Comparison of ENCODE assay signal across 8 cellular contexts in genomic region chr7:13990984-13991790, GRCh38. TPM values are rescaled to one million over a fixed set of nuclear protein-coding genes. Genes with fewer than 3 reads are reported as not detected.
DNase-seq lines count a peak whose midpoint lies in the region; ATAC-seq, FAIRE-seq and TF ChIP-seq lines count a peak whose summit lies in the region.

No MANE protein-coding gene starts in this region.

- no peak for TF ChIP-seq POLR2A in HepG2 (IDR thresholded peaks at IDR 0.05; ENCODE audit: insufficient read depth in 1 of 2, low read depth in 2 of 2, low read length in 2 of 2)

- no peak overlapping the region for H3K9ac ChIP-seq in HepG2 (ENCODE audit: insufficient read depth, low read depth, low read length)

- no TSS peak for BruUV-seq in A673 (replicated peaks; lab: Mats Ljungman, UMichigan)
- no TSS peak for BruUV-seq in HepG2 (replicated peaks; lab: Mats Ljungman, UMichigan)

- H3K4me1 ChIP-seq in A673 (ENCODE audit: insufficient read depth, low read length, poor library complexity, severe bottlenecking) (peaks cover 18% of the 10 kb centered on the region), HepG2 (ENCODE audit: insufficient read depth, low read length) (peaks cover 28% of the 10 kb centered on the region; the same call in 1 of the 2 replicates)

- H3K36me3 ChIP-seq in A673 (ENCODE audit: insufficient read depth, low read length, poor library complexity, severe bottlenecking) (no peaks in the 10 kb centered on the region), HepG2 (replicated peaks in 1 of 2; ENCODE audit: control insufficient read depth in 1 of 2, insufficient read depth in 2 of 2, low read length in 2 of 2) (no peaks in the 10 kb centered on the region)

- H3K9me3 ChIP-seq in A673 (ENCODE audit: low read depth, low read length, poor library complexity, severe bottlenecking) (no peaks in the 10 kb centered on the region), HepG2 (ENCODE audit: low read length) (no peaks in the 10 kb centered on the region)

- FAIRE-seq in HepG2 (lab: Jason Lieb, UNC): no peak

- CTCF ChIA-PET in A673 (lab: Charles Lee): no interaction called here
- CTCF ChIA-PET in HepG2 (lab: Yijun Ruan, JAX; ENCODE audit: low intra/inter-chr PET ratio, low total read pairs): no interaction called here

- no peak for TF ChIP-seq RAD21 in HepG2 (CRISPR knock-in tag; IDR thresholded peaks at IDR 0.05)

- in situ Hi-C loops in HepG2 (cut with HindIII; ENCODE audit: extremely low pct_ligation_motif_present, low pct_unique_long_range_greater_than_20kb): no loop called here

- WGBS in HepG2 (ENCODE audit: low lambda C conversion rate): 16% methylated on average over 29 of the region's 38 CpGs

- H2AFZ ChIP-seq in HepG2 (ENCODE audit: low read length): no peak overlapping the region

- no peaks in the 10 kb centered on the region for H3K79me2 ChIP-seq in HepG2 (ENCODE audit: insufficient read depth, low read length)

- H4K20me1 ChIP-seq in HepG2 (ENCODE audit: insufficient read depth, low read length): no peaks in the 10 kb centered on the region

- TF ChIP-seq EP300 in HepG2 (IDR thresholded peaks at IDR 0.05; ENCODE audit: low read depth in 2 of 2, low read length in 2 of 2) (no peak), HepG2 (CRISPR knock-in tag; IDR thresholded peaks at IDR 0.05; ENCODE audit: borderline replicate concordance) (no peak)

- intact Hi-C loops in A673 (cut with micrococcal nuclease; ENCODE audit: unreplicated experiment): no loop called here
- intact Hi-C loops in HepG2 (cut with micrococcal nuclease; ENCODE audit: unreplicated experiment): no loop called here

- DNase-seq in A673 (ENCODE audit: low spot score) (peak; percentile 100), NCI-H510A treated with DMSO at 0.1 percent for 48 hours (lab: John Stamatoyannopoulos, UW) (peak; percentile 98), ecto neural progenitor cell (ENCODE audit: low spot score) (peak; percentile 98), HepG2 (ENCODE audit: low spot score) (peak; percentile 24)
- peak; percentile 54 for DNase-seq in activated CD4-positive, alpha-beta T cell treated with anti-CD3 and anti-CD28 coated beads, Interleukin-2, amount 50 U/mL, for 1 hour
- DNase-seq in stimulated activated CD4-positive, alpha-beta T cell treated with anti-CD3 and anti-CD28 coated beads, Interleukin-2, amount 100 ng/mL, for 24 hours: peak; percentile 67 to 71

- H3K4me2 ChIP-seq in HepG2 (ENCODE audit: low read depth, low read length): peak overlapping the region; percentile 86

- POLR2A ChIA-PET in A673 (lab: Charles Lee; ENCODE audit: low non-redundant PET) (no interaction called here), HepG2 (lab: Yijun Ruan, JAX) (no interaction called here)

- ATAC-seq in GM18867 (IDR thresholded peaks at IDR 0.05; ENCODE audit: unreplicated experiment): peak; percentile 63
- ATAC-seq in HG03342 (IDR thresholded peaks at IDR 0.05; ENCODE audit: unreplicated experiment): peak; percentile 52
- ATAC-seq in HepG2: peak; percentile 80

- H3K27me3 ChIP-seq in A673 (replicated peaks; ENCODE audit: insufficient read depth, low read depth, low read length, poor library complexity) (no peaks in the 10 kb centered on the region), HepG2 (ENCODE audit: control insufficient read depth in 1 of 2, insufficient read depth in 2 of 2, low read length in 2 of 2) (no peaks in the 10 kb centered on the region; a peak in 1 of 5 replicates)

- no peak for TF ChIP-seq CTCF in A673 (conservative IDR thresholded peaks at IDR 0.05; ENCODE audit: low read depth, low read length)
- TF ChIP-seq CTCF in HepG2 (CRISPR knock-in tag; IDR thresholded peaks at IDR 0.05): no peak; the same call in 1 of the 2 replicates

- H3K27ac ChIP-seq in A673 (ENCODE audit: low read depth, low read length, poor library complexity, severe bottlenecking) (peak overlapping the region; percentile 91), HepG2 (ENCODE audit: extremely low read length, insufficient read depth, low read length) (no peak overlapping the region)

- peak overlapping the region; percentile 62 for H3K4me3 ChIP-seq in A673 (ENCODE audit: low read depth, low read length, poor library complexity, severe bottlenecking)
- peak overlapping the region; percentile 43 to 69 (median 54) for H3K4me3 ChIP-seq in HepG2 (replicated peaks in 1 of 3; ENCODE audit: insufficient read depth in 1 of 3, low read depth in 2 of 3, low read length in 3 of 3)

TF ChIP-seq in HepG2, 621 proteins besides CTCF, POLR2A, EP300 and RAD21 (continues in another document):
- no peak for TF ChIP-seq SOX13 (IDR thresholded peaks at IDR 0.05)
- TF ChIP-seq SOX13 (CRISPR knock-in tag; conservative IDR thresholded peaks at IDR 0.05 in 1 of 2, IDR thresholded peaks at IDR 0.05 in 1 of 2): peak in 1 of 2 experiments; percentile 23; a peak in 1 of 4 replicates
- no peak for TF ChIP-seq ZSCAN22 (CRISPR knock-in tag; IDR thresholded peaks at IDR 0.05)
- TF ChIP-seq KLF12 (CRISPR knock-in tag; IDR thresholded peaks at IDR 0.05; ENCODE audit: borderline replicate concordance): no peak
- peak; percentile 42; the same call in 1 of the 2 replicates for TF ChIP-seq TFDP2 (CRISPR knock-in tag; IDR thresholded peaks at IDR 0.05)
- TF ChIP-seq RBM22 (optimal IDR thresholded peaks at IDR 0.05; ENCODE audit: low read length): no peak
- TF ChIP-seq NFATC3 (CRISPR knock-in tag; IDR thresholded peaks at IDR 0.05): no peak
- TF ChIP-seq, protein P1, sequence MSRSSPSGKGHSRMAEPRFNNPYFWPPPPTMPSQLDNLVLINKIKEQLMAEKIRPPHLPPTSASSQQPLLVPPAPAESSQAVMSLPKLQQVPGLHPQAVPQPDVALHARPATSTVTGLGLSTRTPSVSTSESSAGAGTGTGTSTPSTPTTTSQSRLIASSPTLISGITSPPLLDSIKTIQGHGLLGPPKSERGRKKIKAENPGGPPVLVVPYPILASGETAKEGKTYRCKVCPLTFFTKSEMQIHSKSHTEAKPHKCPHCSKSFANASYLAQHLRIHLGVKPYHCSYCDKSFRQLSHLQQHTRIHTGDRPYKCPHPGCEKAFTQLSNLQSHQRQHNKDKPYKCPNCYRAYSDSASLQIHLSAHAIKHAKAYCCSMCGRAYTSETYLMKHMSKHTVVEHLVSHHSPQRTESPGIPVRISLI (CRISPR knock-in tag; IDR thresholded peaks at IDR 0.05; ENCODE audit: borderline replicate concordance): no peak
- no peak for TF ChIP-seq ZNF589 (CRISPR knock-in tag; conservative IDR thresholded peaks at IDR 0.05)
- TF ChIP-seq SIN3A (IDR thresholded peaks at IDR 0.05; ENCODE audit: borderline replicate concordance, low read depth, low read length): no peak
- TF ChIP-seq ZMYM4 (CRISPR knock-in tag; IDR thresholded peaks at IDR 0.05): peak; percentile 58
- TF ChIP-seq TFDP1 (CRISPR knock-in tag; IDR thresholded peaks at IDR 0.05; ENCODE audit: borderline replicate concordance): peak; percentile 65; the same call in 1 of the 2 replicates

RNA-seq across cellular contexts. Expression of gene ETV1, which starts 1.7 kb away (rescaled TPM):
- 60.1 and 84.1 TPM in 2 replicates for total RNA-seq in A673 (2021)
- 0.24 and 0.48 TPM in 2 replicates for total RNA-seq in HepG2 (2016; rRNA removed; fragmentation: Illumina TruSeq; extraction: Trizol)
- total RNA-seq in HepG2 (2016; cell fraction: cytosol; rRNA removed; fragmentation: Illumina TruSeq; extraction: Trizol; ENCODE audit: low read depth): 0.10 TPM in 1 of 2 replicates, not detected in the other
- 0.09 and 0.51 TPM in 2 replicates for total RNA-seq in HepG2 (2016; cell fraction: insoluble cytoplasmic fraction; rRNA removed; fragmentation: Illumina TruSeq; extraction: Trizol)
- total RNA-seq in HepG2 (2016; cell fraction: membrane; rRNA removed; fragmentation: Illumina TruSeq; extraction: Trizol): 0.15 TPM in 1 of 2 replicates, not detected in the other
- total RNA-seq in HepG2 (2016; cell fraction: nucleus; rRNA removed; fragmentation: Illumina TruSeq; extraction: Trizol): 0.47 and 0.50 TPM in 2 replicates
- polyA plus RNA-seq in HepG2 (2011; rRNA removed): 0.04 and 0.08 TPM in 2 replicates
- polyA plus RNA-seq in HepG2 (2011; cell fraction: cytosol; rRNA removed): 0.01 and 0.09 TPM in 2 replicates
- 0.28 and 0.42 TPM in 2 replicates for polyA plus RNA-seq in HepG2 (2011; cell fraction: nucleus; rRNA removed)
- polyA plus RNA-seq in HepG2 (2012): 0.21 TPM in 1 of 2 replicates, not detected in the other
- not detected in 2 replicates for polyA plus RNA-seq in HepG2 (2016; cell fraction: cytosol; fragmentation: Illumina TruSeq; extraction: Trizol; ENCODE audit: low read depth)
- polyA plus RNA-seq in HepG2 (2016; cell fraction: insoluble cytoplasmic fraction; fragmentation: Illumina TruSeq; extraction: Trizol; ENCODE audit: low read depth): 0.25 and 0.35 TPM in 2 replicates
- 0.03 TPM in 1 of 2 replicates, not detected in the other for polyA plus RNA-seq in HepG2 (2016; cell fraction: membrane; fragmentation: Illumina TruSeq; extraction: Trizol; ENCODE audit: low read depth)
- polyA plus RNA-seq in HepG2 (2016; cell fraction: nucleus; fragmentation: Illumina TruSeq; extraction: Trizol; ENCODE audit: insufficient read depth, low read depth): 0.15 TPM in 1 of 2 replicates, not detected in the other
- polyA minus RNA-seq in HepG2 (2011; rRNA and poly(A)+ RNA removed; ENCODE audit: low replicate concordance): 0.68 TPM in 1 of 2 replicates, not detected in the other
- polyA minus RNA-seq in HepG2 (2011; cell fraction: cytosol; rRNA and poly(A)+ RNA removed): not detected in 2 replicates
- 0.87 TPM in 1 of 2 replicates, not detected in the other for polyA minus RNA-seq in HepG2 (2011; cell fraction: nucleus; rRNA and poly(A)+ RNA removed)

Comparison
In these comparisons a context has a peak if more than half of its experiments do, and no peak if none do; other contexts are left out.
1. DNase-seq: peak in every context shown above with its lines; median percentile 100 in A673; 98 in NCI-H510A treated with DMSO at 0.1 percent for 48 hours; 98 in ecto neural progenitor cell; 69 in stimulated activated CD4-positive, alpha-beta T cell treated with anti-CD3 and anti-CD28 coated beads, Interleukin-2, amount 100 ng/mL, for 24 hours; 54 in activated CD4-positive, alpha-beta T cell treated with anti-CD3 and anti-CD28 coated beads, Interleukin-2, amount 50 U/mL, for 1 hour; 24 in HepG2.
2. RNA of gene ETV1, which starts 1.7 kb away (total RNA-seq): 60.1 to 84.1 TPM in A673; 0.09 to 0.51 TPM in HepG2; every median in the first group is over 10 times any median in the second.
3. Peak in every context shown above with its lines, with median percentiles within 50 percentile points of each other: ATAC-seq.